8 cellular contexts compared by ENCODE assay signal in genomic region chr6:13397359-13398080, GRCh38.
DNase-seq lines count a peak whose midpoint lies in the region; ATAC-seq and TF ChIP-seq lines count a peak whose summit lies in the region.

No MANE protein-coding gene starts in this region.

- no peaks in the 10 kb centered on the region for H3F3A ChIP-seq in DOHH2 (ENCODE audit: control insufficient read depth, insufficient read depth)

- DNase-seq in cerebellar nuclear complex (lab: John Stamatoyannopoulos, UW) = peak; percentile 76 to 88
- peak; percentile 68 for DNase-seq in stimulated activated naive B cell treated with anti-CD40 and anti-IgM and Interleukin-4, amounts not matched to agents 10 μg/mL and 1 μg/mL and 100 μg/mL, for 72 hours
- no peak for DNase-seq in coronary artery (ENCODE audit: low spot score)
- DNase-seq in activated CD4-positive, alpha-beta T cell treated with anti-CD3 and anti-CD28 coated beads, Interleukin-2, amount 50 U/mL, for 48 hours = no peak
- no peak for DNase-seq in globus pallidus (ENCODE audit: low spot score)

- peaks cover 27 to 30% of the 10 kb centered on the region in 2 donors for H3K4me1 Mint-ChIP-seq in stimulated activated naive B cell treated with anti-CD40 and anti-IgM and Interleukin-4, amounts not matched to agents 10 μg/mL and 1 μg/mL and 100 μg/mL, for 72 hours

- H3K9me3 ChIP-seq in DOHH2 (ENCODE audit: control insufficient read depth, insufficient read depth, low read length) = no peaks in the 10 kb centered on the region

- H3K4me3 ChIP-seq in DOHH2 (ENCODE audit: low read length) (no peak overlapping the region), coronary artery (no peak overlapping the region)

- peak overlapping the region; percentile 88 for H3K27ac Mint-ChIP-seq in stimulated activated naive B cell treated with anti-CD40 and anti-IgM and Interleukin-4, amounts not matched to agents 10 μg/mL and 1 μg/mL and 100 μg/mL, for 72 hours

- ATAC-seq in GM21390 (IDR thresholded peaks at IDR 0.05; ENCODE audit: unreplicated experiment) (peak; percentile 73), HG03520 (IDR thresholded peaks at IDR 0.05; ENCODE audit: unreplicated experiment) (peak; percentile 59)
- ATAC-seq in stimulated activated naive B cell treated with anti-CD40 and anti-IgM and Interleukin-4, amounts not matched to agents 10 μg/mL and 1 μg/mL and 100 μg/mL, for 72 hours (replicated peaks) = peak; percentile 92

- no peaks in the 10 kb centered on the region for H3K9me3 Mint-ChIP-seq in stimulated activated naive B cell treated with anti-CD40 and anti-IgM and Interleukin-4, amounts not matched to agents 10 μg/mL and 1 μg/mL and 100 μg/mL, for 72 hours

- H3K9me2 ChIP-seq in DOHH2 (replicated peaks; ENCODE audit: control insufficient read depth, low read length) = no peaks in the 10 kb centered on the region

- peak overlapping the region; percentile 24; the same call in 1 of the 2 replicates for H3K4me2 ChIP-seq in DOHH2 (ENCODE audit: low read length)

- H3K27me3 Mint-ChIP-seq in stimulated activated naive B cell treated with anti-CD40 and anti-IgM and Interleukin-4, amounts not matched to agents 10 μg/mL and 1 μg/mL and 100 μg/mL, for 72 hours = no peaks in the 10 kb centered on the region

- H3K27ac ChIP-seq in DOHH2 (ENCODE audit: low read depth, low read length) = no peak overlapping the region
- no peak overlapping the region for H3K27ac ChIP-seq in coronary artery

- H3K79me2 ChIP-seq in DOHH2 (ENCODE audit: control insufficient read depth, low read length) = no peaks in the 10 kb centered on the region

- TF ChIP-seq CTCF in DOHH2 (IDR thresholded peaks at IDR 0.05; ENCODE audit: low read depth, low read length, poor library complexity, severe bottlenecking) (no peak), coronary artery (IDR thresholded peaks at IDR 0.05) (no peak)

- peak overlapping the region in 1 of 2 donors; percentile 37 for H3K4me3 Mint-ChIP-seq in stimulated activated naive B cell treated with anti-CD40 and anti-IgM and Interleukin-4, amounts not matched to agents 10 μg/mL and 1 μg/mL and 100 μg/mL, for 72 hours

- H3K27me3 ChIP-seq in DOHH2 (ENCODE audit: control insufficient read depth, low read length) = no peaks in the 10 kb centered on the region

- H3K36me3 Mint-ChIP-seq in stimulated activated naive B cell treated with anti-CD40 and anti-IgM and Interleukin-4, amounts not matched to agents 10 μg/mL and 1 μg/mL and 100 μg/mL, for 72 hours = no peaks in the 10 kb centered on the region

- peaks cover 27% of the 10 kb centered on the region for H3K4me1 ChIP-seq in DOHH2 (ENCODE audit: control insufficient read depth, low read length)

- H4K20me1 ChIP-seq in DOHH2 (ENCODE audit: control insufficient read depth, insufficient read depth, low read depth, low read length) = no peaks in the 10 kb centered on the region

- H3K36me3 ChIP-seq in DOHH2 (ENCODE audit: control insufficient read depth, low read length) = no peaks in the 10 kb centered on the region

Comparison
In these comparisons a context has a peak if more than half of its experiments do, and no peak if none do; other contexts are left out.
1. DNase-seq: peak in cerebellar nuclear complex (2 of 2) and stimulated activated naive B cell treated with anti-CD40 and anti-IgM and Interleukin-4, amounts not matched to agents 10 μg/mL and 1 μg/mL and 100 μg/mL, for 72 hours (single experiment); none in coronary artery (single experiment), activated CD4-positive, alpha-beta T cell treated with anti-CD3 and anti-CD28 coated beads, Interleukin-2, amount 50 U/mL, for 48 hours (0 of 2) and globus pallidus (single experiment).
2. Peak in every context shown above with its lines, with median percentiles within 50 percentile points of each other: ATAC-seq.